Comparison of ENCODE assay signal across 10 cellular contexts in genomic region chr20:44186674-44187053, GRCh38. TPM values are rescaled to one million over a fixed set of nuclear protein-coding genes. Genes with fewer than 3 reads are reported as not detected.
DNase-seq lines count a peak whose midpoint lies in the region; ATAC-seq and TF ChIP-seq lines count a peak whose summit lies in the region.
"Had no signal": no experiment of that assay in that cellular context is flagged by ENCODE, and none has a peak within 500 bp of the region (broad histone marks: within the 10 kb centered on the region; RNA-seq: fewer than 3 reads in every experiment).

No MANE protein-coding gene starts in this region.

- DNase-seq in cardiac muscle cell (ENCODE audit: low read depth in 1 of 2, low spot score in 1 of 2) (no peak), Right ventricle myocardium superior (no peak), fibroblast of lung (ENCODE audit: low read depth in 2 of 2) (no peak), nephron progenitor cell (no peak), vagina (ENCODE audit: extremely low spot score in 2 of 2) (no peak), EL (no peak)
- DNase-seq in stimulated activated CD4-positive, alpha-beta T cell treated with anti-CD3 and anti-CD28 coated beads, Interleukin-4, amount 100 ng/mL, for 1 hour, result no peak
- DNase-seq: CD4-positive, CD25-positive, alpha-beta regulatory T cell; hippocampal formation had no signal

- no peak for TF ChIP-seq POLR2A in vagina (IDR thresholded peaks at IDR 0.05)

- H3K9me3 Mint-ChIP-seq in nephron progenitor cell, result no peaks in the 10 kb centered on the region

- H4K20me1 ChIP-seq in fibroblast of lung (ENCODE audit: control insufficient read depth, extremely low read depth, insufficient read depth, low read length), result no peaks in the 10 kb centered on the region

- H3K9me3 ChIP-seq in cardiac muscle cell (ENCODE audit: low read depth) (no peaks in the 10 kb centered on the region), fibroblast of lung (ENCODE audit: control insufficient read depth, insufficient read depth, low read depth, low read length) (no peaks in the 10 kb centered on the region), vagina (no peaks in the 10 kb centered on the region)

- TF ChIP-seq CTCF in cardiac muscle cell (IDR thresholded peaks at IDR 0.05; ENCODE audit: low read depth, low read length) (no peak), fibroblast of lung (conservative IDR thresholded peaks at IDR 0.05 in 1 of 2, IDR thresholded peaks at IDR 0.05 in 1 of 2; ENCODE audit: low read depth in 1 of 2, low read length in 2 of 2) (no peak), nephron progenitor cell (IDR thresholded peaks at IDR 0.05) (no peak), vagina (IDR thresholded peaks at IDR 0.05) (no peak)

- H3K4me1 ChIP-seq in cardiac muscle cell (ENCODE audit: low read depth) (peaks cover 58% of the 10 kb centered on the region), fibroblast of lung (ENCODE audit: control insufficient read depth, extremely low read depth, insufficient read depth, low read length) (peaks cover 15% of the 10 kb centered on the region), vagina (peaks cover 25% of the 10 kb centered on the region)

- ATAC-seq in Right ventricle myocardium superior (ENCODE audit: poor library complexity), result no peak
- ATAC-seq in GM21619 (IDR thresholded peaks at IDR 0.05; ENCODE audit: unreplicated experiment), result no peak

- intact Hi-C loops in Right ventricle myocardium superior (cut with DNase I), result no loop called here
- intact Hi-C loops in vagina (cut with DNase I), result no loop called here

- no peaks in the 10 kb centered on the region for H3K79me2 ChIP-seq in fibroblast of lung (ENCODE audit: control insufficient read depth, insufficient read depth, low read length)

- no peaks in the 10 kb centered on the region for H3K36me3 Mint-ChIP-seq in nephron progenitor cell (ENCODE audit: low read depth)
- H3K36me3 Mint-ChIP-seq: CD4-positive, CD25-positive, alpha-beta regulatory T cell had no signal

- H3K4me2 ChIP-seq in fibroblast of lung (ENCODE audit: extremely low read depth, insufficient read depth, low read length), result peak overlapping the region; percentile 91

- no peak overlapping the region for H3K27ac Mint-ChIP-seq in nephron progenitor cell
- H3K27ac Mint-ChIP-seq: CD4-positive, CD25-positive, alpha-beta regulatory T cell had no signal

- H3K27me3 Mint-ChIP-seq in nephron progenitor cell (ENCODE audit: low read depth, poor library complexity), result peaks cover 8% of the 10 kb centered on the region

- H3K4me3 ChIP-seq in cardiac muscle cell, result peak overlapping the region; percentile 95
- peak overlapping the region; percentile 39 to 60 (median 41) for H3K4me3 ChIP-seq in fibroblast of lung (replicated peaks in 1 of 4; ENCODE audit: control extremely low read depth in 1 of 4, insufficient read depth in 1 of 4, low read depth in 3 of 4, low read length in 4 of 4)
- H3K4me3 ChIP-seq in vagina, result peak overlapping the region; percentile 43 to 46

- peak overlapping the region; percentile 82 for H3K4me3 Mint-ChIP-seq in nephron progenitor cell

- peak overlapping the region; percentile 63 for H2AFZ ChIP-seq in fibroblast of lung (ENCODE audit: low read length)

- peak overlapping the region; percentile 25 for H3K9ac ChIP-seq in fibroblast of lung (ENCODE audit: insufficient read depth, low read length)

- H3K4me1 Mint-ChIP-seq in nephron progenitor cell, result peaks cover 62% of the 10 kb centered on the region

- H3K36me3 ChIP-seq in cardiac muscle cell, result no peaks in the 10 kb centered on the region
- H3K36me3 ChIP-seq in fibroblast of lung (ENCODE audit: control insufficient read depth, insufficient read depth, low read length), result no peaks in the 10 kb centered on the region
- no peaks in the 10 kb centered on the region for H3K36me3 ChIP-seq in vagina

- peak overlapping the region; percentile 100 for H3K27ac ChIP-seq in cardiac muscle cell
- H3K27ac ChIP-seq in fibroblast of lung (ENCODE audit: insufficient read depth, low read length), result peak overlapping the region; percentile 52
- H3K27ac ChIP-seq in vagina, result peak overlapping the region; percentile 78

- H3K27me3 ChIP-seq in cardiac muscle cell (no peaks in the 10 kb centered on the region), fibroblast of lung (ENCODE audit: control insufficient read depth, insufficient read depth, low read length) (no peaks in the 10 kb centered on the region), vagina (no peaks in the 10 kb centered on the region)

RNA-seq across cellular contexts. Expression of gene JPH2, which starts 0.3 kb away (rescaled TPM):
- total RNA-seq in cardiac muscle cell, result 154 and 205 TPM in 2 replicates
- polyA plus RNA-seq in cardiac muscle cell, result 97.2 and 142 TPM in 2 replicates
- 181 TPM for total RNA-seq in Right ventricle myocardium superior
- 0.51 and 0.66 TPM in 2 replicates for total RNA-seq in fibroblast of lung
- 0.51 and 4.9 TPM in 2 replicates for polyA plus RNA-seq in fibroblast of lung
- polyA plus RNA-seq in fibroblast of lung (2012), result 0.62 and 6.6 TPM in 2 replicates
- polyA minus RNA-seq in fibroblast of lung (ENCODE audit: low replicate concordance), result 0.56 and 8.0 TPM in 2 replicates
- total RNA-seq in vagina, result 13.8 TPM
- total RNA-seq: CD4-positive, CD25-positive, alpha-beta regulatory T cell had no signal
- polyA plus RNA-seq: CD4-positive, CD25-positive, alpha-beta regulatory T cell had no signal

RNA-seq across cellular contexts. Expression of gene OSER1, which starts 23.9 kb away (rescaled TPM):
- 28.5 and 28.6 TPM in 2 replicates for total RNA-seq in cardiac muscle cell
- 35.2 and 41.4 TPM in 2 replicates for polyA plus RNA-seq in cardiac muscle cell
- total RNA-seq in Right ventricle myocardium superior, result 32.8 TPM
- 63.2 and 73.2 TPM in 2 replicates for total RNA-seq in fibroblast of lung
- polyA plus RNA-seq in fibroblast of lung, result 50.9 and 53.5 TPM in 2 replicates
- 31.9 and 33.9 TPM in 2 replicates for polyA plus RNA-seq in fibroblast of lung (2012)
- 22.1 and 49.4 TPM in 2 replicates for polyA minus RNA-seq in fibroblast of lung (ENCODE audit: low replicate concordance)
- total RNA-seq in vagina, result 28.0 TPM

Comparison
In these comparisons a context has a peak if more than half of its experiments do, and no peak if none do; other contexts are left out.
1. H3K4me3 ChIP-seq: peak in every context shown above with its lines; median percentile 95 in cardiac muscle cell; 44 in vagina; 41 in fibroblast of lung.
2. RNA of gene JPH2, which starts 0.3 kb away (total RNA-seq): 154 to 205 TPM in cardiac muscle cell and 181 TPM in Right ventricle myocardium superior (single experiment); 13.8 TPM in vagina (single experiment) and 0.51 to 0.66 TPM in fibroblast of lung; every median in the first group is over 10 times any median in the second.
3. Peak in every context shown above with its lines, with median percentiles within 50 percentile points of each other: H3K27ac ChIP-seq.